In genomic region chr17:57783338-57783742, GRCh38 we compare ENCODE assay signal across 9 cellular contexts. TPM values are rescaled to one million over a fixed set of nuclear protein-coding genes. Genes with fewer than 3 reads are reported as not detected.
DNase-seq lines count a peak whose midpoint lies in the region; ATAC-seq and TF ChIP-seq lines count a peak whose summit lies in the region.
"Had no signal": no experiment of that assay in that cellular context is flagged by ENCODE, and none has a peak within 500 bp of the region (broad histone marks: within the 10 kb centered on the region; RNA-seq: fewer than 3 reads in every experiment).

No MANE protein-coding gene starts in this region.

- H3K9me2 ChIP-seq in Karpas-422 (replicated peaks; ENCODE audit: insufficient read depth, low read length), result no peaks in the 10 kb centered on the region

- H3K4me2 ChIP-seq in Karpas-422 (ENCODE audit: low read depth, low read length, poor library complexity, severe bottlenecking), result peak overlapping the region; percentile 68
- no peak overlapping the region for H3K4me2 ChIP-seq in osteoblast (ENCODE audit: insufficient read depth, low read length)

- ATAC-seq in foreskin keratinocyte (peak; percentile 79), HG02571 (IDR thresholded peaks at IDR 0.05; ENCODE audit: unreplicated experiment) (no peak)

- peaks cover 30% of the 10 kb centered on the region for H3K27me3 Mint-ChIP-seq in Calu3 (ENCODE audit: unreplicated experiment)
- peaks cover 21% of the 10 kb centered on the region for H3K27me3 Mint-ChIP-seq in activated T-helper 1 cell treated with anti-CD3 and anti-CD28 coated beads, Interleukin-12 subunit alpha, Interleukin-12 subunit beta, Interleukin-2, Interleukin-4 antibody, amounts not matched to agents 30 ng/mL and 10 ng/mL and 1 ng/mL, durations not matched to agents 14 hours and 24 hours and 36 hours (ENCODE audit: insufficient read depth)

- DNase-seq in Calu3 (peak; percentile 79), Karpas-422 (peak; percentile 92), RPMI7951 (ENCODE audit: low read depth) (peak; percentile 14), foreskin keratinocyte (no peak), osteoblast (ENCODE audit: insufficient read length, low spot score, missing footprints) (peak; percentile 77), tibial artery (peak in 1 of 2 donors; percentile 26)
- peak; percentile 73 for DNase-seq in activated T-helper 1 cell treated with anti-CD3 and anti-CD28 coated beads, Interleukin-12 subunit alpha, Interleukin-12 subunit beta, Interleukin-2, Interleukin-4 antibody, amounts not matched to agents 30 ng/mL and 10 ng/mL and 1 ng/mL, durations not matched to agents 14 hours and 24 hours and 36 hours (ENCODE audit: low spot score)

- BruUV-seq in Calu3 (replicated peaks; lab: Mats Ljungman, UMichigan), result no TSS peak

- H3K4me3 Mint-ChIP-seq in Calu3 (ENCODE audit: low read depth, unreplicated experiment), result no peak overlapping the region
- H3K4me3 Mint-ChIP-seq in activated T-helper 1 cell treated with anti-CD3 and anti-CD28 coated beads, Interleukin-12 subunit alpha, Interleukin-12 subunit beta, Interleukin-2, Interleukin-4 antibody, amounts not matched to agents 30 ng/mL and 10 ng/mL and 1 ng/mL, durations not matched to agents 14 hours and 24 hours and 36 hours, result no peak overlapping the region

- H4K20me1 ChIP-seq in Karpas-422 (ENCODE audit: insufficient read depth, low read depth, low read length) (no peaks in the 10 kb centered on the region), osteoblast (ENCODE audit: insufficient read depth, low read length) (peaks cover 2% of the 10 kb centered on the region)

- H3K79me2 ChIP-seq in Karpas-422 (ENCODE audit: low read length) (no peaks in the 10 kb centered on the region), osteoblast (ENCODE audit: insufficient read depth, low read length) (no peaks in the 10 kb centered on the region)

- CTCF ChIA-PET in Calu3 (lab: Charles Lee), result interaction anchor here (0.7 to 0.8 kb wide), 2 partner anchors 28 to 389 kb away, joined by 5 read pairs; no protein-coding TSS in a partner anchor

- H2AFZ ChIP-seq in Karpas-422 (ENCODE audit: low read length), result peak overlapping the region; percentile 70; the same call in 1 of the 2 replicates
- H2AFZ ChIP-seq in osteoblast (ENCODE audit: low read length), result no peak overlapping the region

- TF ChIP-seq CTCF in Calu3 (IDR thresholded peaks at IDR 0.05; ENCODE audit: unreplicated experiment) (peak; percentile 68), foreskin keratinocyte (conservative IDR thresholded peaks at IDR 0.05) (peak; percentile 80), osteoblast (IDR thresholded peaks at IDR 0.05; ENCODE audit: extremely low read depth, low read depth, low read length) (peak; percentile 46), tibial artery (IDR thresholded peaks at IDR 0.05) (peak; percentile 35 to 60)

- H3K27me3 ChIP-seq in Karpas-422 (ENCODE audit: low read length) (no peaks in the 10 kb centered on the region), foreskin keratinocyte (peaks cover 37% of the 10 kb centered on the region), osteoblast (ENCODE audit: insufficient read depth, low read length) (peaks cover 22% of the 10 kb centered on the region), tibial artery (peaks cover 0 to 41% of the 10 kb centered on the region in 2 donors)

- H3K36me3 ChIP-seq in Karpas-422 (ENCODE audit: insufficient read depth, low read length) (no peaks in the 10 kb centered on the region), osteoblast (ENCODE audit: insufficient read depth, low read length) (no peaks in the 10 kb centered on the region), tibial artery (no peaks in the 10 kb centered on the region)

- no peaks in the 10 kb centered on the region for H3K4me1 Mint-ChIP-seq in Calu3 (ENCODE audit: low read depth, unreplicated experiment)
- H3K4me1 Mint-ChIP-seq in activated T-helper 1 cell treated with anti-CD3 and anti-CD28 coated beads, Interleukin-12 subunit alpha, Interleukin-12 subunit beta, Interleukin-2, Interleukin-4 antibody, amounts not matched to agents 30 ng/mL and 10 ng/mL and 1 ng/mL, durations not matched to agents 14 hours and 24 hours and 36 hours (ENCODE audit: low read depth), result no peaks in the 10 kb centered on the region

- no peak overlapping the region for H3K9ac ChIP-seq in Karpas-422 (ENCODE audit: low read length)

- no peaks in the 10 kb centered on the region for H3K36me3 Mint-ChIP-seq in Calu3 (ENCODE audit: insufficient read depth, unreplicated experiment)
- H3K36me3 Mint-ChIP-seq in activated T-helper 1 cell treated with anti-CD3 and anti-CD28 coated beads, Interleukin-12 subunit alpha, Interleukin-12 subunit beta, Interleukin-2, Interleukin-4 antibody, amounts not matched to agents 30 ng/mL and 10 ng/mL and 1 ng/mL, durations not matched to agents 14 hours and 24 hours and 36 hours (ENCODE audit: low read depth), result no peaks in the 10 kb centered on the region

- peak overlapping the region; percentile 43; the same call in 1 of the 2 replicates for H3K4me3 ChIP-seq in Karpas-422 (ENCODE audit: low read length)
- H3K4me3 ChIP-seq in osteoblast (ENCODE audit: insufficient read depth, low read length), result no peak overlapping the region
- H3K4me3 ChIP-seq in tibial artery, result no peak overlapping the region

- H3K4me1 ChIP-seq in Karpas-422 (ENCODE audit: low read length) (peaks cover 29% of the 10 kb centered on the region), foreskin keratinocyte (no peaks in the 10 kb centered on the region), osteoblast (ENCODE audit: insufficient read depth, low read length) (no peaks in the 10 kb centered on the region), tibial artery (peaks cover 0 to 16% (median 8%) of the 10 kb centered on the region in 4 donors)

- no peaks in the 10 kb centered on the region for H3K9me3 Mint-ChIP-seq in Calu3 (ENCODE audit: low read depth, unreplicated experiment)
- no peaks in the 10 kb centered on the region for H3K9me3 Mint-ChIP-seq in activated T-helper 1 cell treated with anti-CD3 and anti-CD28 coated beads, Interleukin-12 subunit alpha, Interleukin-12 subunit beta, Interleukin-2, Interleukin-4 antibody, amounts not matched to agents 30 ng/mL and 10 ng/mL and 1 ng/mL, durations not matched to agents 14 hours and 24 hours and 36 hours

- intact Hi-C loops in Calu3 (cut with micrococcal nuclease; ENCODE audit: unreplicated experiment), result no loop called here
- intact Hi-C loops in activated T-helper 1 cell treated with anti-CD3 and anti-CD28 coated beads, Interleukin-12 subunit alpha, Interleukin-12 subunit beta, Interleukin-2, Interleukin-4 antibody, amounts not matched to agents 30 ng/mL and 10 ng/mL and 1 ng/mL, durations not matched to agents 14 hours and 24 hours and 36 hours (cut with micrococcal nuclease), result loop anchor here (1.0 kb wide), 2 partner anchors 540 to 652 kb away; no protein-coding TSS in a partner anchor
- intact Hi-C loops in tibial artery (cut with DNase I; ENCODE audit: low total_unique reads), result no loop called here

- no peak overlapping the region for H3K27ac Mint-ChIP-seq in Calu3 (ENCODE audit: unreplicated experiment)
- H3K27ac Mint-ChIP-seq in activated T-helper 1 cell treated with anti-CD3 and anti-CD28 coated beads, Interleukin-12 subunit alpha, Interleukin-12 subunit beta, Interleukin-2, Interleukin-4 antibody, amounts not matched to agents 30 ng/mL and 10 ng/mL and 1 ng/mL, durations not matched to agents 14 hours and 24 hours and 36 hours, result no peak overlapping the region

- H3K27ac ChIP-seq in Karpas-422 (ENCODE audit: low read length) (no peak overlapping the region), foreskin keratinocyte (no peak overlapping the region), osteoblast (ENCODE audit: low read depth, low read length) (no peak overlapping the region), tibial artery (no peak overlapping the region)

- H3K9me3 ChIP-seq in Karpas-422 (ENCODE audit: low read length) (no peaks in the 10 kb centered on the region), osteoblast (ENCODE audit: low read depth, low read length) (no peaks in the 10 kb centered on the region), tibial artery (no peaks in the 10 kb centered on the region)

RNA-seq across cellular contexts. Expression of gene CCDC182, which starts 38.2 kb away (rescaled TPM):
- total RNA-seq in Calu3 (2022), result not detected in 2 replicates
- total RNA-seq in Karpas-422 (2014; rRNA removed; shearing (Covaris generic); ENCODE audit: low replicate concordance), result not detected in 2 replicates
- total RNA-seq in RPMI7951 (2014; rRNA removed; shearing (Covaris generic)), result not detected in 2 replicates
- total RNA-seq in activated T-helper 1 cell treated with anti-CD3 and anti-CD28 coated beads, Interleukin-12 subunit alpha, Interleukin-12 subunit beta, Interleukin-2, Interleukin-4 antibody, amounts not matched to agents 30 ng/mL and 10 ng/mL and 1 ng/mL, durations not matched to agents 14 hours and 24 hours and 36 hours, result not detected in 2 replicates
- not detected in 2 replicates for total RNA-seq in foreskin keratinocyte
- polyA plus RNA-seq in foreskin keratinocyte, result not detected in 2 replicates
- not detected in 2 replicates for total RNA-seq in osteoblast
- total RNA-seq: T-helper 2 cell treated with Interferon-gamma antibody and Interleukin-4, amounts not matched to agents 100 ng/mL and 5 ng/mL, for 36 hours had no signal

Comparison
In these comparisons a context has a peak if more than half of its experiments do, and no peak if none do; other contexts are left out.
1. DNase-seq: peak in Calu3 (single experiment), Karpas-422 (single experiment), RPMI7951 (single experiment), activated T-helper 1 cell treated with anti-CD3 and anti-CD28 coated beads, Interleukin-12 subunit alpha, Interleukin-12 subunit beta, Interleukin-2, Interleukin-4 antibody, amounts not matched to agents 30 ng/mL and 10 ng/mL and 1 ng/mL, durations not matched to agents 14 hours and 24 hours and 36 hours (single experiment) and osteoblast (single experiment); none in foreskin keratinocyte (0 of 2).
2. Peak in every context shown above with its lines, with median percentiles within 50 percentile points of each other: CTCF ChIP-seq.